In genomic region chr11:67583319-67584204, GRCh38 we compare ENCODE assay signal across 8 cellular contexts. TPM values are rescaled to one million over a fixed set of nuclear protein-coding genes. Genes with fewer than 3 reads are reported as not detected.
A peak's percentile ranks its signal among the peaks of the same experiment; 100 is the strongest.
DNase-seq lines count a peak whose midpoint lies in the region; ATAC-seq lines count a peak whose summit lies in the region.

Gene GSTP1, plus strand, starts transcription at chr11:67583812. Its CDS starts 32 bp downstream, at chr11:67583844.

- no peaks in the 10 kb centered on the region for H3K36me3 ChIP-seq in CD4-positive, alpha-beta memory T cell (ENCODE audit: insufficient read depth, low read length)
- peaks cover 20 to 39% of the 10 kb centered on the region in 2 donors for H3K36me3 ChIP-seq in neuronal stem cell (replicated peaks in 1 of 2; ENCODE audit: control insufficient read depth in 2 of 2, insufficient read depth in 2 of 2, low read length in 2 of 2)
- H3K36me3 ChIP-seq in subcutaneous abdominal adipose tissue (ENCODE audit: control insufficient read depth in 5 of 5, insufficient read depth in 5 of 5, low read length in 5 of 5), result peaks cover 0 to 35% (median 21%) of the 10 kb centered on the region in 5 donors

- H3K27me3 ChIP-seq in CD4-positive, alpha-beta memory T cell (ENCODE audit: insufficient read depth, low read length), result no peaks in the 10 kb centered on the region
- H3K27me3 ChIP-seq in neuronal stem cell (ENCODE audit: control insufficient read depth in 3 of 3, insufficient read depth in 3 of 3, low read depth in 1 of 3, low read length in 3 of 3) (peaks cover 0 to 24% (median 11%) of the 10 kb centered on the region in 3 experiments), subcutaneous abdominal adipose tissue (ENCODE audit: control insufficient read depth in 5 of 5, insufficient read depth in 4 of 5, low read length in 5 of 5) (peaks cover 0 to 4% (median 0%) of the 10 kb centered on the region in 5 donors)

- H4K8ac ChIP-seq in neuronal stem cell (ENCODE audit: low read depth, low read length), result peak within 1 kb of the TSS; percentile 7

- H2BK5ac ChIP-seq in neuronal stem cell (ENCODE audit: low read length), result peak within 1 kb of the TSS; percentile 94

- peak within 1 kb of the TSS; percentile 65 for H3K27ac ChIP-seq in CD4-positive, alpha-beta memory T cell (ENCODE audit: low read depth, low read length)
- H3K27ac ChIP-seq in neuronal stem cell (replicated peaks; ENCODE audit: low read length), result peak within 1 kb of the TSS; percentile 71
- H3K27ac ChIP-seq in subcutaneous abdominal adipose tissue (ENCODE audit: low read depth, low read length), result peak within 1 kb of the TSS; percentile 82

- H2BK15ac ChIP-seq in neuronal stem cell (ENCODE audit: low read length), result peak within 1 kb of the TSS; percentile 50

- no peaks in the 10 kb centered on the region for H3K27me3 Mint-ChIP-seq in CD4-positive, alpha-beta memory T cell

- CTCF ChIA-PET in CD4-positive, alpha-beta memory T cell (lab: Charles Lee; ENCODE audit: partially characterized antibody), result interaction anchor here (0.7 to 2.4 kb wide), 3 partner anchors 11 to 67 kb away, joined by 3 to 6 read pairs (median 5); partner anchors contain the start of genes ACY3 and NUDT8

- no peak within 1 kb of the TSS for H3K14ac ChIP-seq in neuronal stem cell (ENCODE audit: low read length)

- POLR2A ChIA-PET in CD4-positive, alpha-beta memory T cell (lab: Charles Lee; ENCODE audit: partially characterized antibody), result interaction anchor here (0.5 to 3.4 kb wide), 8 partner anchors 18 to 230 kb away, joined by 3 to 22 read pairs (median 3); partner anchors contain the start of genes NUDT8, POLD4 and PTPRCAP

- H3K4me1 Mint-ChIP-seq in CD4-positive, alpha-beta memory T cell, result peaks cover 21 to 45% (median 33%) of the 10 kb centered on the region in 4 donors

- peak within 1 kb of the TSS; percentile 81 for H4K91ac ChIP-seq in neuronal stem cell (ENCODE audit: low read depth, low read length, poor library complexity)

- peak within 1 kb of the TSS; percentile 88 to 94 (median 92) for H3K4me3 Mint-ChIP-seq in CD4-positive, alpha-beta memory T cell

- H3K23ac ChIP-seq in neuronal stem cell (ENCODE audit: low read depth, low read length, poor library complexity), result peak within 1 kb of the TSS; percentile 100

- H2AFZ ChIP-seq in neuronal stem cell (ENCODE audit: low read length), result peak within 1 kb of the TSS; percentile 92

- DNase-seq in CD4-positive, alpha-beta memory T cell, result peak; percentile 62 to 82 (median 71)
- DNase-seq in HPDE6-E6E7 (ENCODE audit: extremely low spot score) (peak; percentile 67), SIG-M5 treated with dmso at 0.1 percent for 504 hours (lab: John Stamatoyannopoulos, UW; ENCODE audit: unreplicated experiment) (peak; percentile 73), activated gamma-delta T cell (lab: John Stamatoyannopoulos, UW) (peak; percentile 68), foreskin melanocyte (peak; percentile 83), neuronal stem cell (ENCODE audit: low spot score) (peak; percentile 90)

- ATAC-seq in GM19351 (IDR thresholded peaks at IDR 0.05; ENCODE audit: unreplicated experiment), result peak; percentile 55

- peak within 1 kb of the TSS; percentile 84 for H3K4me2 ChIP-seq in neuronal stem cell (ENCODE audit: insufficient read depth, low read length, poor library complexity, severe bottlenecking)

- no peaks in the 10 kb centered on the region for H3K9me3 Mint-ChIP-seq in CD4-positive, alpha-beta memory T cell

- peak within 1 kb of the TSS; percentile 99 for H3K18ac ChIP-seq in neuronal stem cell (ENCODE audit: low read length)

- no CpG with 5 or more reads among the region's 76 CpGs for WGBS in neuronal stem cell (ENCODE audit: extremely low coverage in 2 of 2, insufficient read length in 2 of 2, insufficient replicate concordance in 1 of 2), 2 donors

- peak within 1 kb of the TSS; percentile 79 to 96 (median 93) for H3K27ac Mint-ChIP-seq in CD4-positive, alpha-beta memory T cell

- H2AK5ac ChIP-seq in neuronal stem cell (ENCODE audit: low read depth, low read length), result peak within 1 kb of the TSS; percentile 96

- peaks cover 20% of the 10 kb centered on the region for H3K4me1 ChIP-seq in CD4-positive, alpha-beta memory T cell (ENCODE audit: insufficient read depth, low read length)
- H3K4me1 ChIP-seq in neuronal stem cell (ENCODE audit: control insufficient read depth in 2 of 2, insufficient read depth in 1 of 2, low read depth in 1 of 2, low read length in 2 of 2), result peaks cover 16 to 25% of the 10 kb centered on the region in 2 donors
- H3K4me1 ChIP-seq in subcutaneous abdominal adipose tissue (ENCODE audit: control insufficient read depth in 5 of 5, insufficient read depth in 5 of 5, low read length in 5 of 5), result peaks cover 0 to 32% (median 23%) of the 10 kb centered on the region in 5 donors

- peak within 1 kb of the TSS; percentile 6 to 54 for H3K4me3 ChIP-seq in CD4-positive, alpha-beta memory T cell (ENCODE audit: low read length in 2 of 2)
- H3K4me3 ChIP-seq in neuronal stem cell (ENCODE audit: low read length in 2 of 2), result peak within 1 kb of the TSS; percentile 87 to 88
- peak within 1 kb of the TSS; percentile 31 to 72 (median 70) for H3K4me3 ChIP-seq in subcutaneous abdominal adipose tissue (ENCODE audit: low read depth in 1 of 5, low read length in 5 of 5)

- peak within 1 kb of the TSS; percentile 33 for H2BK120ac ChIP-seq in neuronal stem cell (ENCODE audit: low read depth, low read length)

- intact Hi-C loops in CD4-positive, alpha-beta memory T cell (cut with micrococcal nuclease), result loop anchor here (1.0 kb wide), 1 partner anchor 23 kb away; the partner anchor contains the start of gene NDUFV1

- peaks cover 21% of the 10 kb centered on the region for H3K79me1 ChIP-seq in neuronal stem cell (ENCODE audit: low read depth, low read length)

- peak within 1 kb of the TSS; percentile 66 for H3K4ac ChIP-seq in neuronal stem cell (ENCODE audit: low read length)

- H3K9ac ChIP-seq in neuronal stem cell (ENCODE audit: low read depth, low read length, poor library complexity), result peak within 1 kb of the TSS; percentile 92
- H3K9ac ChIP-seq in subcutaneous abdominal adipose tissue (ENCODE audit: low read length in 5 of 5), result peak within 1 kb of the TSS; percentile 38 to 78 (median 71)

- no peaks in the 10 kb centered on the region for H3K9me3 ChIP-seq in CD4-positive, alpha-beta memory T cell (ENCODE audit: control insufficient read depth in 1 of 2, low read length in 2 of 2)
- H3K9me3 ChIP-seq in neuronal stem cell (replicated peaks in 1 of 2; ENCODE audit: control insufficient read depth in 2 of 2, insufficient read depth in 1 of 2, low read depth in 1 of 2, low read length in 2 of 2), result peaks cover 3 to 6% of the 10 kb centered on the region in 2 donors
- H3K9me3 ChIP-seq in subcutaneous abdominal adipose tissue (ENCODE audit: control insufficient read depth in 5 of 5, low read length in 5 of 5), result no peaks in the 10 kb centered on the region

- H3K36me3 Mint-ChIP-seq in CD4-positive, alpha-beta memory T cell, result peaks cover 0 to 2% of the 10 kb centered on the region in 2 donors

- no peak within 1 kb of the TSS for H2BK12ac ChIP-seq in neuronal stem cell (ENCODE audit: low read length)

RNA-seq across cellular contexts. Expression of gene GSTP1, which starts in this region (rescaled TPM):
- 100 to 1,000 TPM; 134 to 143 TPM for total RNA-seq in CD4-positive, alpha-beta memory T cell
- polyA plus RNA-seq in CD4-positive, alpha-beta memory T cell, result 100 to 1,000 TPM; 236 to 245 TPM
- polyA plus RNA-seq in neuronal stem cell (2013, experiment 1 of 2), result 927 TPM
- polyA plus RNA-seq in neuronal stem cell (2013, experiment 2 of 2), result 915 TPM

Comparison
In these comparisons a context has a peak if more than half of its experiments do, and no peak if none do; other contexts are left out.
1. Peak in every context shown above with its lines: DNase-seq, ATAC-seq, H3K4me3 ChIP-seq and H3K27ac ChIP-seq.
2. H3K4me3 ChIP-seq: peak in every context shown above with its lines; median percentile 88 in neuronal stem cell; 70 in subcutaneous abdominal adipose tissue; 30 in CD4-positive, alpha-beta memory T cell.